In the genomic region with DNA sequence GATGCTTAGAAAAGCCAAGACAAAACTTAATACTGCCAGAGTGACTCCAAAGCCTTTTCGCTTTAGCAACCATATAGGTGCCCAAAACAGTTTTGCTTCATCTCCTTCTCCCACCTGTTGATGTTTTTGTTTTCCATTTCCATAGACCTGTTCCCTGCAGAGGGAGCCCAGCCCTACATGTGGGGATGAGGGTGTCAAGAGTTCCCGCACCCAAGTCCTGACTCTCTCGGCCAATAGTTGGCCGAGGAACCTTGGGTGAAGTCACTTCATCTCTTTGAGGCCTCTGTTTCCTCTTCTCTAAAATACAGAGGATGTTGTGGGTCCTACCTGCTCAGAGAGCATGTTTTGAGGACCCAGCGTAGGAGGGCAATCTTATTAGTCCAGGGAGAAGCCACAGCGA, we compare ENCODE assay signal across 28 cellular contexts. TPM values are rescaled to one million over a fixed set of nuclear protein-coding genes. Genes with fewer than 3 reads are reported as not detected.
DNase-seq lines count a peak whose midpoint lies in the region; ATAC-seq and TF ChIP-seq lines count a peak whose summit lies in the region.
"Had no signal": no experiment of that assay in that cellular context is flagged by ENCODE, and none has a peak within 500 bp of the region (broad histone marks: within the 10 kb centered on the region; RNA-seq: fewer than 3 reads in every experiment).

No MANE protein-coding gene starts in this region.

- H3K4me3 Mint-ChIP-seq in activated T-cell treated with anti-CD3 and anti-CD28 coated beads, Interleukin-2, amount 50 U/mL, for 72 hours = peak overlapping the region; percentile 55 to 65
- peak overlapping the region; percentile 47 to 77 (median 68) for H3K4me3 Mint-ChIP-seq in CD8-positive, alpha-beta memory T cell
- H3K4me3 Mint-ChIP-seq in activated T-helper 17 cell treated with anti-CD3 and anti-CD28 coated beads, Interleukin-2, amount 50 U/mL, for 72 hours = no peak overlapping the region
- H3K4me3 Mint-ChIP-seq in naive thymus-derived CD8-positive, alpha-beta T cell = peak overlapping the region in 8 of 10 donors; percentile 64 to 83 (median 74)
- H3K4me3 Mint-ChIP-seq: neural crest cell had no signal

- no peaks in the 10 kb centered on the region for H3K36me3 ChIP-seq in CD8-positive, alpha-beta memory T cell (ENCODE audit: insufficient read depth, low read length)
- no peaks in the 10 kb centered on the region for H3K36me3 ChIP-seq in WERI-Rb-1
- H3K36me3 ChIP-seq: esophagus muscularis mucosa, prostate gland, SJCRH30, vagina had no signal

- H3K27me3 Mint-ChIP-seq in activated T-cell treated with anti-CD3 and anti-CD28 coated beads, Interleukin-2, amount 50 U/mL, for 72 hours (ENCODE audit: low read depth) = no peaks in the 10 kb centered on the region
- H3K27me3 Mint-ChIP-seq in CD8-positive, alpha-beta memory T cell = peaks cover 0 to under 1% of the 10 kb centered on the region in 2 donors
- no peaks in the 10 kb centered on the region for H3K27me3 Mint-ChIP-seq in activated T-helper 17 cell treated with anti-CD3 and anti-CD28 coated beads, Interleukin-2, amount 50 U/mL, for 72 hours
- H3K27me3 Mint-ChIP-seq in naive thymus-derived CD8-positive, alpha-beta T cell = no peaks in the 10 kb centered on the region

- no peaks in the 10 kb centered on the region for H3K9me3 Mint-ChIP-seq in activated T-cell treated with anti-CD3 and anti-CD28 coated beads, Interleukin-2, amount 50 U/mL, for 72 hours
- H3K9me3 Mint-ChIP-seq in CD8-positive, alpha-beta memory T cell = peaks cover 0 to 1% (median 0%) of the 10 kb centered on the region in 5 donors
- no peaks in the 10 kb centered on the region for H3K9me3 Mint-ChIP-seq in activated T-helper 17 cell treated with anti-CD3 and anti-CD28 coated beads, Interleukin-2, amount 50 U/mL, for 72 hours
- H3K9me3 Mint-ChIP-seq in naive thymus-derived CD8-positive, alpha-beta T cell = peaks cover 0 to 1% (median 0%) of the 10 kb centered on the region in 9 donors
- H3K9me3 Mint-ChIP-seq: neural crest cell had no signal

- POLR2A ChIA-PET in CD8-positive, alpha-beta memory T cell (lab: Charles Lee) = no interaction called here
- POLR2A ChIA-PET in naive thymus-derived CD8-positive, alpha-beta T cell (lab: Charles Lee) = interaction anchor here (3.3 to 6.4 kb wide), 4 partner anchors 40 to 74 kb away, joined by 17 to 102 read pairs (median 48); partner anchors contain the start of gene LCP2

- H3K27ac Mint-ChIP-seq in activated T-cell treated with anti-CD3 and anti-CD28 coated beads, Interleukin-2, amount 50 U/mL, for 72 hours = peak overlapping the region; percentile 56
- H3K27ac Mint-ChIP-seq in CD8-positive, alpha-beta memory T cell = peak overlapping the region in 7 of 8 donors; percentile 92 to 97 (median 93)
- H3K27ac Mint-ChIP-seq in activated T-helper 17 cell treated with anti-CD3 and anti-CD28 coated beads, Interleukin-2, amount 50 U/mL, for 72 hours = peak overlapping the region; percentile 71
- H3K27ac Mint-ChIP-seq in naive thymus-derived CD8-positive, alpha-beta T cell = peak overlapping the region in 8 of 10 donors; percentile 89 to 96 (median 93)

- no peak overlapping the region for H3K27ac ChIP-seq in CD8-positive, alpha-beta memory T cell (ENCODE audit: low read depth, low read length)
- H3K27ac ChIP-seq in WERI-Rb-1 = no peak overlapping the region
- H3K27ac ChIP-seq: C4-2B, esophagus muscularis mucosa, prostate gland, SJCRH30, testis, vagina, VCaP had no signal

- H3K4me1 Mint-ChIP-seq in activated T-cell treated with anti-CD3 and anti-CD28 coated beads, Interleukin-2, amount 50 U/mL, for 72 hours (ENCODE audit: low read depth) = peaks cover 36% of the 10 kb centered on the region
- peaks cover 36 to 66% (median 40%) of the 10 kb centered on the region in 3 donors for H3K4me1 Mint-ChIP-seq in CD8-positive, alpha-beta memory T cell
- peaks cover 43% of the 10 kb centered on the region for H3K4me1 Mint-ChIP-seq in activated T-helper 17 cell treated with anti-CD3 and anti-CD28 coated beads, Interleukin-2, amount 50 U/mL, for 72 hours
- peaks cover 0 to 45% (median 40%) of the 10 kb centered on the region in 4 donors for H3K4me1 Mint-ChIP-seq in naive thymus-derived CD8-positive, alpha-beta T cell

- no peak overlapping the region for H3K4me3 ChIP-seq in CD8-positive, alpha-beta memory T cell (ENCODE audit: low read length)
- no peak overlapping the region for H3K4me3 ChIP-seq in WERI-Rb-1 (ENCODE audit: low read depth, low read length)
- H3K4me3 ChIP-seq: esophagus muscularis mucosa, prostate gland, SJCRH30, testis, vagina had no signal

- CTCF ChIA-PET in CD8-positive, alpha-beta memory T cell (lab: Charles Lee) = interaction anchor here (1.5 to 8.4 kb wide), 4 partner anchors 39 to 110 kb away, joined by 7 to 132 read pairs (median 90); partner anchors contain the start of gene LCP2

- H3K4me1 ChIP-seq in CD8-positive, alpha-beta memory T cell (ENCODE audit: insufficient read depth, low read length) = peaks cover 77% of the 10 kb centered on the region
- H3K4me1 ChIP-seq: prostate gland, SJCRH30 had no signal

- DNase-seq in activated T-cell treated with anti-CD3 and anti-CD28 coated beads, Interleukin-2, amount 50 U/mL, for 72 hours = no peak
- DNase-seq in activated T-cell treated with anti-CD3 and anti-CD28 coated beads for 4 hours = no peak
- DNase-seq in CD8-positive, alpha-beta memory T cell = no peak
- DNase-seq in naive thymus-derived CD8-positive, alpha-beta T cell = peak in 1 of 10 donors; percentile 27
- no peak for DNase-seq in NCI-H2196 (lab: John Stamatoyannopoulos, UW; ENCODE audit: unreplicated experiment)
- no peak for DNase-seq in DMS79 treated with DMSO at 0.1 percent for 48 hours (lab: John Stamatoyannopoulos, UW)
- no peak for DNase-seq in WERI-Rb-1
- DNase-seq: activated naive CD4-positive, alpha-beta T cell treated with Interleukin-2 at 50 U/mL for 16 hours; DMS153; GOT3; hypothalamus; NCI-H1417; NCI-H510A; SJCRH30; testis had no signal

- no peaks in the 10 kb centered on the region for H3K36me3 Mint-ChIP-seq in activated T-cell treated with anti-CD3 and anti-CD28 coated beads, Interleukin-2, amount 50 U/mL, for 72 hours (ENCODE audit: insufficient read depth in 2 of 2)
- H3K36me3 Mint-ChIP-seq in CD8-positive, alpha-beta memory T cell = no peaks in the 10 kb centered on the region
- no peaks in the 10 kb centered on the region for H3K36me3 Mint-ChIP-seq in activated T-helper 17 cell treated with anti-CD3 and anti-CD28 coated beads, Interleukin-2, amount 50 U/mL, for 72 hours (ENCODE audit: low read depth)
- no peaks in the 10 kb centered on the region for H3K36me3 Mint-ChIP-seq in naive thymus-derived CD8-positive, alpha-beta T cell

- H3K27me3 ChIP-seq in CD8-positive, alpha-beta memory T cell (ENCODE audit: insufficient read depth, low read length, poor library complexity, severe bottlenecking) = no peaks in the 10 kb centered on the region
- H3K27me3 ChIP-seq in WERI-Rb-1 (ENCODE audit: insufficient read depth, low read depth, severe bottlenecking) = peaks cover 74% of the 10 kb centered on the region
- H3K27me3 ChIP-seq: esophagus muscularis mucosa, testis, vagina had no signal

- H3K9me3 ChIP-seq in CD8-positive, alpha-beta memory T cell (ENCODE audit: low read length) = no peaks in the 10 kb centered on the region
- H3K9me3 ChIP-seq in WERI-Rb-1 (ENCODE audit: severe bottlenecking) = no peaks in the 10 kb centered on the region
- H3K9me3 ChIP-seq: esophagus muscularis mucosa, prostate gland, SJCRH30, testis, vagina had no signal

- TF ChIP-seq CTCF in WERI-Rb-1 (IDR thresholded peaks at IDR 0.05; ENCODE audit: low read depth, low read length) = no peak

- ATAC-seq in activated T-cell treated with anti-CD3 and anti-CD28 coated beads, Interleukin-2, amount 50 U/mL, for 72 hours (replicated peaks in 1 of 2) = no peak
- ATAC-seq in activated T-helper 17 cell treated with anti-CD3 and anti-CD28 coated beads, Interleukin-2, amount 50 U/mL, for 72 hours (replicated peaks) = no peak
- no peak for ATAC-seq in naive thymus-derived CD8-positive, alpha-beta T cell
- ATAC-seq: Panc1 had no signal

RNA-seq across cellular contexts. Expression of gene LCP2, which starts 38.5 kb away (rescaled TPM):
- 100 to 1,000 TPM; 162 to 190 TPM for total RNA-seq in activated T-cell treated with anti-CD3 and anti-CD28 coated beads, Interleukin-2, amount 50 U/mL, for 72 hours
- total RNA-seq in CD8-positive, alpha-beta memory T cell = 100 to 1,000 TPM; 219 to 224 TPM
- 288 TPM for polyA plus RNA-seq in CD8-positive, alpha-beta memory T cell
- 100 to 1,000 TPM; 202 to 204 TPM for total RNA-seq in activated T-helper 17 cell treated with anti-CD3 and anti-CD28 coated beads, Interleukin-2, amount 50 U/mL, for 72 hours
- 100 to 1,000 TPM; 299 to 311 TPM for total RNA-seq in naive thymus-derived CD8-positive, alpha-beta T cell
- 100 to 1,000 TPM; 119 to 227 (median 198) TPM for polyA plus RNA-seq in naive thymus-derived CD8-positive, alpha-beta T cell
- total RNA-seq: chondrocyte, neural crest cell, SJCRH30 had no signal
- polyA plus RNA-seq: AG04450, keratinocyte had no signal

RNA-seq across cellular contexts. Expression of gene KCNMB1, which starts 53.1 kb away (rescaled TPM):
- not detected for total RNA-seq in activated T-cell treated with anti-CD3 and anti-CD28 coated beads, Interleukin-2, amount 50 U/mL, for 72 hours
- total RNA-seq in CD8-positive, alpha-beta memory T cell = not detected
- polyA plus RNA-seq in CD8-positive, alpha-beta memory T cell = not detected
- not detected for total RNA-seq in activated T-helper 17 cell treated with anti-CD3 and anti-CD28 coated beads, Interleukin-2, amount 50 U/mL, for 72 hours
- not detected for total RNA-seq in naive thymus-derived CD8-positive, alpha-beta T cell
- under 1 TPM in 1 of 3 donors, not detected in 2; 0.06 TPM for polyA plus RNA-seq in naive thymus-derived CD8-positive, alpha-beta T cell
- total RNA-seq: activated CD8-positive, alpha-beta memory T cell treated with anti-CD3 and anti-CD28 coated beads for 36 hours; neural crest cell; SJCRH30; T-helper 2 cell treated with Interferon-gamma antibody and Interleukin-4, amounts not matched to agents 100 ng/mL and 5 ng/mL, for 36 hours had no signal
- polyA plus RNA-seq: AG04450, keratinocyte had no signal
